In genomic region chr20:46701986-46702385, GRCh38 we compare ENCODE assay signal across 25 cellular contexts.
"Had no signal": no experiment of that assay in that cellular context is flagged by ENCODE, and none has a peak within 500 bp of the region (broad histone marks: within the 10 kb centered on the region; RNA-seq: fewer than 3 reads in every experiment).

No MANE protein-coding gene starts in this region.

- H3K79me2 ChIP-seq: hepatocyte, parathyroid adenoma had no signal

- H3K27me3 ChIP-seq: colonic mucosa, hepatocyte, right lobe of liver, testis had no signal

- DNase-seq: colonic mucosa; effector memory CD4-positive, alpha-beta T cell; foreskin keratinocyte; heart left ventricle; kidney; left ventricle myocardium inferior; right lobe of liver; stimulated activated CD4-positive, alpha-beta T cell treated with anti-CD3 and anti-CD28 coated beads, Interleukin-2, amount 100 ng/mL, for 24 hours; stimulated activated CD4-positive, alpha-beta T cell treated with anti-CD3 and anti-CD28 coated beads, Interleukin-4, amount 100 ng/mL, for 4 hours; stimulated activated naive CD8-positive, alpha-beta T cell treated with anti-CD3 and anti-CD28 coated beads, Interleukin-15, Interleukin-2, amounts not matched to agents 100 U/mL and 50 U/mL, for 24 hours; substantia nigra; testis; tibial artery had no signal

- ATAC-seq: foreskin keratinocyte; gastroesophageal sphincter; heart left ventricle; natural killer cell treated with Interleukin-12 subunit alpha and Interleukin-12 subunit beta and Interleukin-15 and Interleukin-18, amount 100 ng/mL, for 72 hours; stimulated activated memory B cell treated with anti-CD40 and anti-IgM and Interleukin-4, amounts not matched to agents 10 μg/mL and 1 μg/mL and 100 μg/mL, for 72 hours; stimulated activated naive CD8-positive, alpha-beta T cell treated with anti-CD3 and anti-CD28 coated beads, Interleukin-15, Interleukin-2, amounts not matched to agents 100 U/mL and 50 U/mL, for 24 hours had no signal

- H3K27ac Mint-ChIP-seq: dendritic cell treated with granulocyte-macrophage colony-stimulating factor and Interleukin-4, amounts not matched to agents 40 ng/mL and 50 ng/mL, for 4 days; memory B cell; natural killer cell treated with Interleukin-12 subunit alpha and Interleukin-12 subunit beta and Interleukin-15 and Interleukin-18, amount 100 ng/mL, for 72 hours; progenitor cell of endocrine pancreas; stimulated activated memory B cell treated with anti-CD40 and anti-IgM and Interleukin-4, amounts not matched to agents 10 μg/mL and 1 μg/mL and 100 μg/mL, for 72 hours; type B pancreatic cell had no signal

- H3K9ac ChIP-seq: parathyroid adenoma had no signal

- H3K4me1 ChIP-seq: colonic mucosa, esophagus muscularis mucosa, foreskin keratinocyte, gastroesophageal sphincter, heart left ventricle, left ventricle myocardium inferior, parathyroid adenoma, testis, tibial artery had no signal

- H2AFZ ChIP-seq: hepatocyte, parathyroid adenoma had no signal

- H3K4me3 ChIP-seq: colonic mucosa, esophagus muscularis mucosa, gastroesophageal sphincter, heart left ventricle, hepatocyte, left ventricle myocardium inferior, lung, right lobe of liver, testis, tibial artery had no signal

- H3K4me1 Mint-ChIP-seq: memory B cell; stimulated activated memory B cell treated with anti-CD40 and anti-IgM and Interleukin-4, amounts not matched to agents 10 μg/mL and 1 μg/mL and 100 μg/mL, for 72 hours had no signal

- H3K9me3 ChIP-seq: colonic mucosa, esophagus muscularis mucosa, gastroesophageal sphincter, right lobe of liver, testis, tibial artery had no signal

- H3K9me3 Mint-ChIP-seq: dendritic cell treated with granulocyte-macrophage colony-stimulating factor and Interleukin-4, amounts not matched to agents 40 ng/mL and 50 ng/mL, for 4 days; natural killer cell treated with Interleukin-12 subunit alpha and Interleukin-12 subunit beta and Interleukin-15 and Interleukin-18, amount 100 ng/mL, for 72 hours; type B pancreatic cell had no signal

- H3K4me2 ChIP-seq: hepatocyte had no signal

- H3K4me3 Mint-ChIP-seq: dendritic cell treated with granulocyte-macrophage colony-stimulating factor and Interleukin-4, amounts not matched to agents 40 ng/mL and 50 ng/mL, for 4 days; memory B cell; natural killer cell treated with Interleukin-12 subunit alpha and Interleukin-12 subunit beta and Interleukin-15 and Interleukin-18, amount 100 ng/mL, for 72 hours; neural crest cell; stimulated activated memory B cell treated with anti-CD40 and anti-IgM and Interleukin-4, amounts not matched to agents 10 μg/mL and 1 μg/mL and 100 μg/mL, for 72 hours; type B pancreatic cell had no signal

- H3K36me3 ChIP-seq: colonic mucosa, esophagus muscularis mucosa, gastroesophageal sphincter, heart left ventricle, left ventricle myocardium inferior, right lobe of liver, tibial artery had no signal

- H3K27ac ChIP-seq: colonic mucosa, esophagus muscularis mucosa, foreskin keratinocyte, gastroesophageal sphincter, heart left ventricle, hepatocyte, left ventricle myocardium inferior, parathyroid adenoma, testis, tibial artery had no signal

- H3K36me3 Mint-ChIP-seq: natural killer cell treated with Interleukin-12 subunit alpha and Interleukin-12 subunit beta and Interleukin-15 and Interleukin-18, amount 100 ng/mL, for 72 hours; stimulated activated memory B cell treated with anti-CD40 and anti-IgM and Interleukin-4, amounts not matched to agents 10 μg/mL and 1 μg/mL and 100 μg/mL, for 72 hours; type B pancreatic cell had no signal
